15 cellular contexts compared by ENCODE assay signal in the genomic region with DNA sequence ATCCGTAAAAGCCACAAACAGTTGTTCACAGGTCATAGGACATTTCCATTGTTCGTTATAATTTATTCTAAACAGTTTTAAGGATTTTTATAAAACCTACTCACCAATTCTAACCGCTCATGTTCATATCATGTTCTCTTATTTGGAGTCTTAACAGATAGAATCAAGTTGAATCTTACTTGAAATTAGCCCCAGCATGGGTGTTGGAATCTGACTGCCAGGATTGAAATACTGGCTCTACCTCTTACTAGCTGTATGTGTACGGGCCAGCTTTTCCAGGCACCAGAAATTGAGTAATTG.
DNase-seq lines count a peak whose midpoint lies in the region; ATAC-seq, FAIRE-seq and TF ChIP-seq lines count a peak whose summit lies in the region.
"Had no signal": no experiment of that assay in that cellular context is flagged by ENCODE, and none has a peak within 500 bp of the region (broad histone marks: within the 10 kb centered on the region; RNA-seq: fewer than 3 reads in every experiment).

No MANE protein-coding gene starts in this region.

- no peak for DNase-seq in activated T-cell treated with anti-CD3 and anti-CD28 coated beads, Interleukin-2, amount 50 U/mL, for 24 hours
- DNase-seq in activated T-cell treated with anti-CD3 and anti-CD28 coated beads for 4 hours (no peak), AG08395 (ENCODE audit: low spot score) (no peak), DMS114 treated with DMSO at 0.1 percent for 48 hours (lab: John Stamatoyannopoulos, UW; ENCODE audit: unreplicated experiment) (no peak), kidney (no peak)
- no peak for DNase-seq in effector memory CD8-positive, alpha-beta T cell
- DNase-seq in stimulated activated effector memory CD8-positive, alpha-beta T cell treated with anti-CD3 and anti-CD28 coated beads, Interleukin-12 subunit alpha, Interleukin-12 subunit beta, amount 100 ng/mL, for 72 hours (ENCODE audit: low spot score in 2 of 2), result no peak

- H3K36me3 Mint-ChIP-seq in activated T-cell treated with anti-CD3 and anti-CD28 coated beads, Interleukin-2, amount 50 U/mL, for 24 hours (ENCODE audit: low read depth), result peaks cover 33% of the 10 kb centered on the region
- peaks cover 46% of the 10 kb centered on the region for H3K36me3 Mint-ChIP-seq in effector memory CD8-positive, alpha-beta T cell (ENCODE audit: insufficient read depth)
- peaks cover 35% of the 10 kb centered on the region for H3K36me3 Mint-ChIP-seq in stimulated activated effector memory CD8-positive, alpha-beta T cell treated with anti-CD3 and anti-CD28 coated beads, Interleukin-12 subunit alpha, Interleukin-12 subunit beta, amount 100 ng/mL, for 72 hours
- H3K36me3 Mint-ChIP-seq: naive B cell had no signal

- no peaks in the 10 kb centered on the region for H3K9me3 ChIP-seq in kidney (ENCODE audit: control insufficient read depth in 1 of 2, low read length in 2 of 2)
- H3K9me3 ChIP-seq: A549; BLaER1 treated with 17β-estradiol and CSF1 and Interleukin-3, amounts not matched to agents 10 nM and 100 nM; sigmoid colon; uterus had no signal

- no peak overlapping the region for H3K4me3 ChIP-seq in kidney (ENCODE audit: low read length in 2 of 2)
- H3K4me3 ChIP-seq: A549; BLaER1 treated with 17β-estradiol and CSF1 and Interleukin-3, amounts not matched to agents 10 nM and 100 nM; GM12878; sigmoid colon; uterus had no signal

- H3K9ac ChIP-seq in kidney (ENCODE audit: low read length in 2 of 2), result no peak overlapping the region
- H3K9ac ChIP-seq: BLaER1 treated with 17β-estradiol and CSF1 and Interleukin-3, amounts not matched to agents 10 nM and 100 nM had no signal

- no peak overlapping the region for H3K27ac ChIP-seq in kidney (ENCODE audit: low read depth in 2 of 2, low read length in 2 of 2)
- H3K27ac ChIP-seq: A549; BLaER1 treated with 17β-estradiol and CSF1 and Interleukin-3, amounts not matched to agents 10 nM and 100 nM had no signal

- no peak for TF ChIP-seq CTCF in kidney (IDR thresholded peaks at IDR 0.05; ENCODE audit: borderline replicate concordance, extremely low read depth, insufficient read depth)

- no peak overlapping the region for H3K4me3 Mint-ChIP-seq in activated T-cell treated with anti-CD3 and anti-CD28 coated beads, Interleukin-2, amount 50 U/mL, for 24 hours
- H3K4me3 Mint-ChIP-seq in effector memory CD8-positive, alpha-beta T cell, result peak overlapping the region in 1 of 2 donors; percentile 11
- no peak overlapping the region for H3K4me3 Mint-ChIP-seq in stimulated activated effector memory CD8-positive, alpha-beta T cell treated with anti-CD3 and anti-CD28 coated beads, Interleukin-12 subunit alpha, Interleukin-12 subunit beta, amount 100 ng/mL, for 72 hours
- H3K4me3 Mint-ChIP-seq: naive B cell had no signal

- no peaks in the 10 kb centered on the region for H3K36me3 ChIP-seq in kidney (ENCODE audit: control insufficient read depth in 1 of 2, insufficient read depth in 2 of 2, low read length in 2 of 2)
- H3K36me3 ChIP-seq: sigmoid colon, uterus had no signal

- H3K27me3 Mint-ChIP-seq in activated T-cell treated with anti-CD3 and anti-CD28 coated beads, Interleukin-2, amount 50 U/mL, for 24 hours, result no peaks in the 10 kb centered on the region
- no peaks in the 10 kb centered on the region for H3K27me3 Mint-ChIP-seq in effector memory CD8-positive, alpha-beta T cell
- H3K27me3 Mint-ChIP-seq: naive B cell had no signal

- no peak for FAIRE-seq in kidney (lab: Jason Lieb, UNC)
- FAIRE-seq: A549, bronchial epithelial cell had no signal

- H3K4me1 ChIP-seq in kidney (ENCODE audit: control insufficient read depth in 1 of 2, insufficient read depth in 1 of 2, low read depth in 1 of 2, low read length in 2 of 2), result no peaks in the 10 kb centered on the region
- H3K4me1 ChIP-seq: A549, uterus had no signal

- H3K4me1 Mint-ChIP-seq in activated T-cell treated with anti-CD3 and anti-CD28 coated beads, Interleukin-2, amount 50 U/mL, for 24 hours (ENCODE audit: low read depth), result peaks cover 50% of the 10 kb centered on the region
- peaks cover 18 to 26% of the 10 kb centered on the region in 2 donors for H3K4me1 Mint-ChIP-seq in effector memory CD8-positive, alpha-beta T cell (ENCODE audit: low read depth in 2 of 2)
- H3K4me1 Mint-ChIP-seq in stimulated activated effector memory CD8-positive, alpha-beta T cell treated with anti-CD3 and anti-CD28 coated beads, Interleukin-12 subunit alpha, Interleukin-12 subunit beta, amount 100 ng/mL, for 72 hours, result peaks cover 40% of the 10 kb centered on the region

- H3K27ac Mint-ChIP-seq in activated T-cell treated with anti-CD3 and anti-CD28 coated beads, Interleukin-2, amount 50 U/mL, for 24 hours, result peak overlapping the region; percentile 79
- H3K27ac Mint-ChIP-seq in effector memory CD8-positive, alpha-beta T cell, result peak overlapping the region; percentile 57 to 84
- peak overlapping the region; percentile 67 for H3K27ac Mint-ChIP-seq in stimulated activated effector memory CD8-positive, alpha-beta T cell treated with anti-CD3 and anti-CD28 coated beads, Interleukin-12 subunit alpha, Interleukin-12 subunit beta, amount 100 ng/mL, for 72 hours

- ATAC-seq in HG03457 (IDR thresholded peaks at IDR 0.05; ENCODE audit: unreplicated experiment), result peak; percentile 6
- no peak for ATAC-seq in effector memory CD8-positive, alpha-beta T cell (replicated peaks)
- ATAC-seq in stimulated activated effector memory CD8-positive, alpha-beta T cell treated with anti-CD3 and anti-CD28 coated beads, Interleukin-12 subunit alpha, Interleukin-12 subunit beta, amount 100 ng/mL, for 72 hours, result no peak

- intact Hi-C loops in kidney (cut with DNase I), result loop anchor here (5.0 kb wide), 1 partner anchor 418 kb away; no protein-coding TSS in a partner anchor

- no peaks in the 10 kb centered on the region for H3K9me3 Mint-ChIP-seq in activated T-cell treated with anti-CD3 and anti-CD28 coated beads, Interleukin-2, amount 50 U/mL, for 24 hours
- H3K9me3 Mint-ChIP-seq in effector memory CD8-positive, alpha-beta T cell, result no peaks in the 10 kb centered on the region
- no peaks in the 10 kb centered on the region for H3K9me3 Mint-ChIP-seq in stimulated activated effector memory CD8-positive, alpha-beta T cell treated with anti-CD3 and anti-CD28 coated beads, Interleukin-12 subunit alpha, Interleukin-12 subunit beta, amount 100 ng/mL, for 72 hours
- H3K9me3 Mint-ChIP-seq: naive B cell had no signal
